ENCODE assay signal across 8 cellular contexts in genomic region chr9:4680178-4680535, GRCh38. TPM values are rescaled to one million over a fixed set of nuclear protein-coding genes. Genes with fewer than 3 reads are reported as not detected.
DNase-seq lines count a peak whose midpoint lies in the region; ATAC-seq, FAIRE-seq and TF ChIP-seq lines count a peak whose summit lies in the region.

No MANE protein-coding gene starts in this region.

- H3K4me1 Mint-ChIP-seq in activated CD4-positive, alpha-beta T cell treated with anti-CD3 and anti-CD28 coated beads, Interleukin-2, amount 10 ng/mL, durations not matched to agents 24 days and 14 days: peaks cover 7% of the 10 kb centered on the region

- peak overlapping the region; percentile 95 for H3K9ac ChIP-seq in OCI-LY3 (ENCODE audit: low read length)

- no peaks in the 10 kb centered on the region for H3K27me3 ChIP-seq in OCI-LY3 (ENCODE audit: low read depth, low read length)

- intact Hi-C loops in sciatic nerve (cut with DNase I): no loop called here
- intact Hi-C loops in activated CD4-positive, alpha-beta T cell treated with anti-CD3 and anti-CD28 coated beads, Interleukin-2, amount 10 ng/mL, durations not matched to agents 24 days and 14 days (cut with micrococcal nuclease): no loop called here

- DNase-seq in GM18507 (ENCODE audit: extremely low spot score, insufficient read length, low read depth): no peak
- peak; percentile 34 for DNase-seq in fibroblast of the aortic adventitia (ENCODE audit: low read depth)
- no peak for DNase-seq in sciatic nerve (ENCODE audit: low spot score)
- no peak for DNase-seq in activated CD4-positive, alpha-beta T cell treated with anti-CD3 and anti-CD28 coated beads, Interleukin-2, amount 10 ng/mL, durations not matched to agents 24 days and 14 days
- no peak for DNase-seq in T-helper 9 cell

- peaks cover 14% of the 10 kb centered on the region for H3K36me3 Mint-ChIP-seq in activated CD4-positive, alpha-beta T cell treated with anti-CD3 and anti-CD28 coated beads, Interleukin-2, amount 10 ng/mL, durations not matched to agents 24 days and 14 days (ENCODE audit: low read depth)

- H3K4me2 ChIP-seq in OCI-LY3 (ENCODE audit: low read length): peak overlapping the region; percentile 96

- no peaks in the 10 kb centered on the region for H3K9me3 Mint-ChIP-seq in activated CD4-positive, alpha-beta T cell treated with anti-CD3 and anti-CD28 coated beads, Interleukin-2, amount 10 ng/mL, durations not matched to agents 24 days and 14 days

- peak overlapping the region; percentile 59 for H3K27ac ChIP-seq in OCI-LY3 (ENCODE audit: low read length)

- H3K4me3 Mint-ChIP-seq in activated CD4-positive, alpha-beta T cell treated with anti-CD3 and anti-CD28 coated beads, Interleukin-2, amount 10 ng/mL, durations not matched to agents 24 days and 14 days: no peak overlapping the region

- H3K36me3 ChIP-seq in OCI-LY3 (replicated peaks; ENCODE audit: low read depth, low read length): peaks cover 4% of the 10 kb centered on the region

- H3K4me3 ChIP-seq in OCI-LY3 (ENCODE audit: low read length) (peak overlapping the region; percentile 93), fibroblast of the aortic adventitia (ENCODE audit: low read depth, low read length) (peak overlapping the region; percentile 71)

- peak; percentile 68 for FAIRE-seq in GM18507 (lab: Jason Lieb, UNC)

- no peaks in the 10 kb centered on the region for H3K27me3 Mint-ChIP-seq in activated CD4-positive, alpha-beta T cell treated with anti-CD3 and anti-CD28 coated beads, Interleukin-2, amount 10 ng/mL, durations not matched to agents 24 days and 14 days

- peaks cover 36% of the 10 kb centered on the region for H3K79me2 ChIP-seq in OCI-LY3 (ENCODE audit: low read length)

- no peak overlapping the region for H3K27ac Mint-ChIP-seq in activated CD4-positive, alpha-beta T cell treated with anti-CD3 and anti-CD28 coated beads, Interleukin-2, amount 10 ng/mL, durations not matched to agents 24 days and 14 days

- H4K20me1 ChIP-seq in OCI-LY3 (ENCODE audit: insufficient read depth, low read length): 0 out of 2 replicates have a peak, but pooled peaks cover 5% of the 10 kb centered on the region

- TF ChIP-seq CTCF in OCI-LY3 (IDR thresholded peaks at IDR 0.05; ENCODE audit: low read depth, low read length): no peak
- TF ChIP-seq CTCF in fibroblast of the aortic adventitia (IDR thresholded peaks at IDR 0.05; ENCODE audit: insufficient read depth, low read length): no peak

- H3K4me1 ChIP-seq in OCI-LY3 (ENCODE audit: low read length): peaks cover 14% of the 10 kb centered on the region

- peak overlapping the region; percentile 32; the same call in 1 of the 2 replicates for H2AFZ ChIP-seq in OCI-LY3 (ENCODE audit: low read depth, low read length)

- no peaks in the 10 kb centered on the region for H3K9me3 ChIP-seq in OCI-LY3 (ENCODE audit: insufficient read depth, low read length)

- ATAC-seq in sciatic nerve: peak; percentile 16
- no peak for ATAC-seq in HG03039 (IDR thresholded peaks at IDR 0.05; ENCODE audit: unreplicated experiment)
- no peak for ATAC-seq in HG03025 (IDR thresholded peaks at IDR 0.05; ENCODE audit: low FRiP score, unreplicated experiment)

RNA-seq across cellular contexts. Expression of gene CDC37L1, which starts 0.8 kb away (rescaled TPM):
- 17.5 and 35.2 TPM in 2 replicates for total RNA-seq in fibroblast of the aortic adventitia (ENCODE audit: low replicate concordance)
- total RNA-seq in sciatic nerve: 14.9 TPM
- total RNA-seq in activated CD4-positive, alpha-beta T cell treated with anti-CD3 and anti-CD28 coated beads, Interleukin-2, amount 10 ng/mL, durations not matched to agents 24 days and 14 days: 11.3 and 12.1 TPM in 2 replicates

RNA-seq across cellular contexts. Expression of gene SPATA6L, which starts 13.9 kb away (rescaled TPM):
- total RNA-seq in fibroblast of the aortic adventitia (ENCODE audit: low replicate concordance): 0.25 and 1.2 TPM in 2 replicates
- total RNA-seq in sciatic nerve: 4.3 TPM
- not detected in 2 replicates for total RNA-seq in activated CD4-positive, alpha-beta T cell treated with anti-CD3 and anti-CD28 coated beads, Interleukin-2, amount 10 ng/mL, durations not matched to agents 24 days and 14 days

RNA-seq across cellular contexts. Expression of gene PLPP6, which starts 18.1 kb away (rescaled TPM):
- total RNA-seq in fibroblast of the aortic adventitia (ENCODE audit: low replicate concordance): 4.6 and 8.8 TPM in 2 replicates
- total RNA-seq in sciatic nerve: 4.4 TPM
- 5.5 and 6.0 TPM in 2 replicates for total RNA-seq in activated CD4-positive, alpha-beta T cell treated with anti-CD3 and anti-CD28 coated beads, Interleukin-2, amount 10 ng/mL, durations not matched to agents 24 days and 14 days
